Comparison of ENCODE assay signal across 11 cellular contexts in the genomic region with DNA sequence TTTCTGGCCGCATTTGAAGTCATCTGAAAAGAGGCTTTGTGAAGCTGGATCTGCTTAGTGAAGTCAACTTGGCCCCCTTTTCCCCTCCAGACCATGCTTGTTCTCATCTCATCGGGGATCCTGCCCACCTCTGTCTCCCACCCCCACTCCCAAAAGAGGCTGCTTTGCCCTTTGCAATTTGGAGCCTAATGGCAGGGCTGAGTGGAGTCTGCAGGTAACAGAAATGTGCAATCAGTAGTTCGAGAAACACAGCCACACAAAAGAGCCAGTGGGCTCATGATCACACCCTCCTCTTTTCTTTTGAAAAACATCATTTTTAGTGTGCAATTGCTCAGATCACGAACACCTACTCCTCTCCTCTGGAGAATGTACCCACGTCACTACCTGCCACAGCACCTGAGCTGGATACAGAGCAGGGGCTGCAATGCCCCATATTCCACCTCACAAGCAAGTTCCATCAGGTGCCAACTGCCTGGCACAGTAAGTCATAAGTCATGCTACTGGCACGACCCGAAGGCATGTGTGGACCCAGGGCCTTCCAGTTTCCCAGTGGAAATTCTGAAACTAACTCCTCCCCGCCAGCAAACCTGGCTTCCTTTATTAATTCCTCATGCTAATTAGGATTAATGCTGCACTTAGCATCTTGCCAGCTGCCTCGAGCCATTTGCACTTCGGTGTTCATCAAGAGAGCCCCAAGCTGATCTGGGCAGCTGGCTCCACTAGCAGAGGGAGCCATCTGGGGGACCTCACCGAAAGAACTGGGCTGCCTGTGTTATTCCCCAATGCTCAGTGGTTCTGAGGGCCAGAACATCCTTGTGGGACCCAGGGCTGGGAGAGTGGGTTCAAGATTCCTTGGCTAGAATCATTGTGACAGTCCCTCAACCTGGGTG. TPM values are rescaled to one million over a fixed set of nuclear protein-coding genes. Genes with fewer than 3 reads are reported as not detected.
DNase-seq lines count a peak whose midpoint lies in the region; ATAC-seq, FAIRE-seq and TF ChIP-seq lines count a peak whose summit lies in the region.
"Had no signal": no experiment of that assay in that cellular context is flagged by ENCODE, and none has a peak within 500 bp of the region (broad histone marks: within the 10 kb centered on the region; RNA-seq: fewer than 3 reads in every experiment).

No MANE protein-coding gene starts in this region.

- CTCF ChIA-PET in HepG2 (lab: Yijun Ruan, JAX; ENCODE audit: low intra/inter-chr PET ratio, low total read pairs), result no interaction called here

- H3K4me2 ChIP-seq in BLaER1 treated with 17β-estradiol and CSF1 and Interleukin-3, amounts not matched to agents 10 nM and 100 nM, result peak overlapping the region; percentile 91 to 100 (median 99); a peak in 21 of 22 replicates
- peak overlapping the region; percentile 99 for H3K4me2 ChIP-seq in GM23338
- H3K4me2 ChIP-seq in HepG2 (ENCODE audit: low read depth, low read length), result no peak overlapping the region

- no peaks in the 10 kb centered on the region for H3K36me3 ChIP-seq in BLaER1 treated with 17β-estradiol and CSF1 and Interleukin-3, amounts not matched to agents 10 nM and 100 nM
- no peaks in the 10 kb centered on the region for H3K36me3 ChIP-seq in GM23338 (ENCODE audit: insufficient read depth)
- H3K36me3 ChIP-seq in HepG2 (replicated peaks in 1 of 2; ENCODE audit: control insufficient read depth in 1 of 2, insufficient read depth in 2 of 2, low read length in 2 of 2), result no peaks in the 10 kb centered on the region
- H3K36me3 ChIP-seq in small intestine (ENCODE audit: control insufficient read depth in 2 of 2, insufficient read depth in 2 of 2, low read length in 2 of 2), result no peaks in the 10 kb centered on the region

- no peak overlapping the region for H3K27ac ChIP-seq in BLaER1 treated with 17β-estradiol and CSF1 and Interleukin-3, amounts not matched to agents 10 nM and 100 nM
- H3K27ac ChIP-seq in GM23338 (ENCODE audit: low read depth), result no peak overlapping the region
- no peak overlapping the region for H3K27ac ChIP-seq in HepG2 (ENCODE audit: extremely low read length, insufficient read depth, low read length)
- no peak overlapping the region for H3K27ac ChIP-seq in small intestine (ENCODE audit: low read depth in 1 of 2, low read length in 1 of 2)

- TF ChIP-seq CTCF in GM23338 (conservative IDR thresholded peaks at IDR 0.05; ENCODE audit: low read depth in 2 of 2), result no peak
- no peak for TF ChIP-seq CTCF in HepG2 (CRISPR knock-in tag; IDR thresholded peaks at IDR 0.05)

- H3K27me3 Mint-ChIP-seq in GM23338 (ENCODE audit: insufficient read depth, low read depth, poor library complexity), result peaks cover 47% of the 10 kb centered on the region
- peaks cover 67% of the 10 kb centered on the region for H3K27me3 Mint-ChIP-seq in activated T-helper 17 cell treated with anti-CD3 and anti-CD28 coated beads, Interleukin-2, amount 50 U/mL, for 72 hours
- H3K27me3 Mint-ChIP-seq in memory B cell, result peaks cover 34% of the 10 kb centered on the region

- 0 out of 2 replicates have a peak, but pooled peaks cover 4% of the 10 kb centered on the region for H3F3A ChIP-seq in GM23338 (replicated peaks; ENCODE audit: low read depth)

- peak overlapping the region; percentile 70 for H3K4me3 Mint-ChIP-seq in GM23338
- peak overlapping the region; percentile 49 for H3K4me3 Mint-ChIP-seq in activated T-helper 17 cell treated with anti-CD3 and anti-CD28 coated beads, Interleukin-2, amount 50 U/mL, for 72 hours
- peak overlapping the region; percentile 37 for H3K4me3 Mint-ChIP-seq in memory B cell

- intact Hi-C loops in HepG2 (cut with micrococcal nuclease; ENCODE audit: unreplicated experiment), result loop anchor here (5.0 kb wide), 1 partner anchor 1964 kb away; no protein-coding TSS in a partner anchor

- H3K4me1 Mint-ChIP-seq in GM23338 (peaks cover 29% of the 10 kb centered on the region), memory B cell (peaks cover 3% of the 10 kb centered on the region)
- no peaks in the 10 kb centered on the region for H3K4me1 Mint-ChIP-seq in activated T-helper 17 cell treated with anti-CD3 and anti-CD28 coated beads, Interleukin-2, amount 50 U/mL, for 72 hours

- ATAC-seq in GM23338 (no peak), memory B cell (ENCODE audit: low read depth) (no peak), HepG2 (no peak)
- no peak for ATAC-seq in activated T-helper 17 cell treated with anti-CD3 and anti-CD28 coated beads, Interleukin-2, amount 50 U/mL, for 72 hours (replicated peaks)

- H3K27ac Mint-ChIP-seq in GM23338 (no peak overlapping the region), memory B cell (no peak overlapping the region)
- no peak overlapping the region for H3K27ac Mint-ChIP-seq in activated T-helper 17 cell treated with anti-CD3 and anti-CD28 coated beads, Interleukin-2, amount 50 U/mL, for 72 hours

- POLR2A ChIA-PET in HepG2 (lab: Yijun Ruan, JAX), result no interaction called here

- DNase-seq in GM23338 (ENCODE audit: low spot score) (no peak), memory B cell (ENCODE audit: low spot score in 2 of 2) (no peak), epidermal melanocyte (ENCODE audit: insufficient read length, low spot score) (no peak), SKM-1 treated with dmso at 0.1 percent for 144 hours (lab: John Stamatoyannopoulos, UW; ENCODE audit: unreplicated experiment) (no peak), HepG2 (ENCODE audit: low spot score) (no peak), small intestine (no peak)
- DNase-seq: effector memory CD4-positive, alpha-beta T cell; stimulated activated naive CD4-positive, alpha-beta T cell had no signal

- TF ChIP-seq POLR2A in HepG2 (IDR thresholded peaks at IDR 0.05; ENCODE audit: insufficient read depth in 1 of 2, low read depth in 2 of 2, low read length in 2 of 2), result no peak

- H3K9me3 Mint-ChIP-seq in GM23338 (no peaks in the 10 kb centered on the region), memory B cell (peaks cover 2% of the 10 kb centered on the region)
- H3K9me3 Mint-ChIP-seq in activated T-helper 17 cell treated with anti-CD3 and anti-CD28 coated beads, Interleukin-2, amount 50 U/mL, for 72 hours, result no peaks in the 10 kb centered on the region

- no TSS peak for BruUV-seq in HepG2 (replicated peaks; lab: Mats Ljungman, UMichigan)

- no peaks in the 10 kb centered on the region for H3K79me2 ChIP-seq in GM23338 (replicated peaks; ENCODE audit: insufficient read depth)
- no peaks in the 10 kb centered on the region for H3K79me2 ChIP-seq in HepG2 (ENCODE audit: insufficient read depth, low read length)

- H3K36me3 Mint-ChIP-seq in GM23338 (ENCODE audit: low read depth), result no peaks in the 10 kb centered on the region
- H3K36me3 Mint-ChIP-seq in activated T-helper 17 cell treated with anti-CD3 and anti-CD28 coated beads, Interleukin-2, amount 50 U/mL, for 72 hours (ENCODE audit: low read depth), result no peaks in the 10 kb centered on the region
- peaks cover 2% of the 10 kb centered on the region for H3K36me3 Mint-ChIP-seq in memory B cell

- no peak for FAIRE-seq in HepG2 (lab: Jason Lieb, UNC)
- no peak for FAIRE-seq in small intestine (lab: Jason Lieb, UNC)
- FAIRE-seq: GM12878 had no signal

- TF ChIP-seq EP300 in HepG2 (IDR thresholded peaks at IDR 0.05; ENCODE audit: low read depth in 2 of 2, low read length in 2 of 2) (no peak), HepG2 (CRISPR knock-in tag; IDR thresholded peaks at IDR 0.05; ENCODE audit: borderline replicate concordance) (no peak)

- peaks cover 0 to 45% (median 15%) of the 10 kb centered on the region in 11 experiments; a peak in 15 of 22 replicates for H4K20me1 ChIP-seq in BLaER1 treated with 17β-estradiol and CSF1 and Interleukin-3, amounts not matched to agents 10 nM and 100 nM
- H4K20me1 ChIP-seq in GM23338 (replicated peaks; ENCODE audit: insufficient read depth) (no peaks in the 10 kb centered on the region; the same call in 1 of the 2 replicates), HepG2 (ENCODE audit: insufficient read depth, low read length) (no peaks in the 10 kb centered on the region)

- peak overlapping the region; percentile 86 for H2AFZ ChIP-seq in GM23338
- no peak overlapping the region for H2AFZ ChIP-seq in HepG2 (ENCODE audit: low read length)

- no peak for TF ChIP-seq RAD21 in HepG2 (CRISPR knock-in tag; IDR thresholded peaks at IDR 0.05)

- WGBS in HepG2 (ENCODE audit: low lambda C conversion rate), result 33% methylated on average over 10 of the region's 11 CpGs
- 44 to 71% (median 49%) methylated on average over 11 of the region's 11 CpGs for WGBS in small intestine, 3 donors

- H3K9ac ChIP-seq in BLaER1 treated with 17β-estradiol and CSF1 and Interleukin-3, amounts not matched to agents 10 nM and 100 nM, result no peak overlapping the region
- H3K9ac ChIP-seq in HepG2 (ENCODE audit: insufficient read depth, low read depth, low read length), result no peak overlapping the region

- no peaks in the 10 kb centered on the region for H3K9me2 ChIP-seq in GM23338 (ENCODE audit: insufficient read depth)

- peaks cover 51 to 64% (median 60%) of the 10 kb centered on the region in 11 experiments for H3K27me3 ChIP-seq in BLaER1 treated with 17β-estradiol and CSF1 and Interleukin-3, amounts not matched to agents 10 nM and 100 nM
- peaks cover 45% of the 10 kb centered on the region for H3K27me3 ChIP-seq in GM23338 (ENCODE audit: insufficient read depth)
- peaks cover 9 to 82% of the 10 kb centered on the region in 2 experiments; a peak in 4 of 5 replicates for H3K27me3 ChIP-seq in HepG2 (ENCODE audit: control insufficient read depth in 1 of 2, insufficient read depth in 2 of 2, low read length in 2 of 2)
- peaks cover 3 to 37% of the 10 kb centered on the region in 2 donors for H3K27me3 ChIP-seq in small intestine (ENCODE audit: control insufficient read depth in 2 of 2, insufficient read depth in 2 of 2, low read length in 2 of 2)

- in situ Hi-C loops in HepG2 (cut with HindIII; ENCODE audit: extremely low pct_ligation_motif_present, low pct_unique_long_range_greater_than_20kb), result no loop called here

- peaks cover 8 to 54% (median 27%) of the 10 kb centered on the region in 10 experiments for H3K4me1 ChIP-seq in BLaER1 treated with 17β-estradiol and CSF1 and Interleukin-3, amounts not matched to agents 10 nM and 100 nM
- peaks cover 17% of the 10 kb centered on the region; the same call in 1 of the 2 replicates for H3K4me1 ChIP-seq in GM23338 (ENCODE audit: insufficient read depth)
- peaks cover 8% of the 10 kb centered on the region; the same call in 1 of the 2 replicates for H3K4me1 ChIP-seq in HepG2 (ENCODE audit: insufficient read depth, low read length)
- no peaks in the 10 kb centered on the region for H3K4me1 ChIP-seq in small intestine (ENCODE audit: control insufficient read depth in 2 of 2, insufficient read depth in 1 of 2, low read depth in 1 of 2, low read length in 1 of 2)

- H3K9me3 ChIP-seq in BLaER1 treated with 17β-estradiol and CSF1 and Interleukin-3, amounts not matched to agents 10 nM and 100 nM (replicated peaks in 1 of 11), result no peaks in the 10 kb centered on the region
- no peaks in the 10 kb centered on the region for H3K9me3 ChIP-seq in HepG2 (ENCODE audit: low read length)
- H3K9me3 ChIP-seq in small intestine (ENCODE audit: control insufficient read depth, low read depth), result no peaks in the 10 kb centered on the region

- peak overlapping the region in 8 of 10 experiments; percentile 51 to 75 (median 66); a peak in 11 of 20 replicates for H3K4me3 ChIP-seq in BLaER1 treated with 17β-estradiol and CSF1 and Interleukin-3, amounts not matched to agents 10 nM and 100 nM
- H3K4me3 ChIP-seq in GM23338 (peak overlapping the region; percentile 84), HepG2 (replicated peaks in 1 of 3; ENCODE audit: insufficient read depth in 1 of 3, low read depth in 2 of 3, low read length in 3 of 3) (no peak overlapping the region), small intestine (ENCODE audit: low read depth in 1 of 2, low read length in 2 of 2) (no peak overlapping the region)
- H3K4me3 ChIP-seq: GM12878 had no signal

RNA-seq across cellular contexts. Expression of gene CACNG4, which starts 2.3 kb away (rescaled TPM):
- 4.0 and 4.1 TPM in 2 replicates for total RNA-seq in GM23338 (2014; rRNA removed; shearing (Covaris generic))
- 1.6 and 1.9 TPM in 2 replicates for polyA plus RNA-seq in GM23338 (2016; fragmentation: Nextera tagmentation; extraction: Ambion mirVana)
- total RNA-seq in activated T-helper 17 cell treated with anti-CD3 and anti-CD28 coated beads, Interleukin-2, amount 50 U/mL, for 72 hours, result not detected
- total RNA-seq in HepG2 (2016; rRNA removed; fragmentation: Illumina TruSeq; extraction: Trizol), result 0.09 and 0.11 TPM in 2 replicates
- 0.09 and 0.10 TPM in 2 replicates for total RNA-seq in HepG2 (2016; cell fraction: cytosol; rRNA removed; fragmentation: Illumina TruSeq; extraction: Trizol; ENCODE audit: low read depth)
- 0.09 TPM in 2 replicates for total RNA-seq in HepG2 (2016; cell fraction: insoluble cytoplasmic fraction; rRNA removed; fragmentation: Illumina TruSeq; extraction: Trizol)
- 0.17 and 0.19 TPM in 2 replicates for total RNA-seq in HepG2 (2016; cell fraction: membrane; rRNA removed; fragmentation: Illumina TruSeq; extraction: Trizol)
- total RNA-seq in HepG2 (2016; cell fraction: nucleus; rRNA removed; fragmentation: Illumina TruSeq; extraction: Trizol), result not detected in 2 replicates
- 0.09 and 0.17 TPM in 2 replicates for polyA plus RNA-seq in HepG2 (2011; rRNA removed)
- 0.14 and 0.19 TPM in 2 replicates for polyA plus RNA-seq in HepG2 (2011; cell fraction: cytosol; rRNA removed)
- polyA plus RNA-seq in HepG2 (2011; cell fraction: nucleus; rRNA removed), result 0.07 and 0.21 TPM in 2 replicates
- polyA plus RNA-seq in HepG2 (2012), result 0.08 and 0.12 TPM in 2 replicates
- polyA plus RNA-seq in HepG2 (2016; cell fraction: cytosol; fragmentation: Illumina TruSeq; extraction: Trizol; ENCODE audit: low read depth), result 0.12 and 0.14 TPM in 2 replicates
- 0.09 TPM in 1 of 2 replicates, not detected in the other for polyA plus RNA-seq in HepG2 (2016; cell fraction: insoluble cytoplasmic fraction; fragmentation: Illumina TruSeq; extraction: Trizol; ENCODE audit: low read depth)
- polyA plus RNA-seq in HepG2 (2016; cell fraction: membrane; fragmentation: Illumina TruSeq; extraction: Trizol; ENCODE audit: low read depth), result 0.17 and 0.26 TPM in 2 replicates
- not detected in 2 replicates for polyA plus RNA-seq in HepG2 (2016; cell fraction: nucleus; fragmentation: Illumina TruSeq; extraction: Trizol; ENCODE audit: insufficient read depth, low read depth)
- polyA minus RNA-seq in HepG2 (2011; rRNA and poly(A)+ RNA removed; ENCODE audit: low replicate concordance), result 0.22 TPM in 1 of 2 replicates, not detected in the other
- not detected in 2 replicates for polyA minus RNA-seq in HepG2 (2011; cell fraction: cytosol; rRNA and poly(A)+ RNA removed)
- not detected in 2 replicates for polyA minus RNA-seq in HepG2 (2011; cell fraction: nucleus; rRNA and poly(A)+ RNA removed)
- polyA plus RNA-seq in small intestine, result under 1 TPM in 2 of 3 donors, not detected in 1; 0.27 to 0.51 TPM

Comparison
In these comparisons a context has a peak if more than half of its experiments do, and no peak if none do; other contexts are left out.
1. H3K4me3 ChIP-seq: peak in BLaER1 treated with 17β-estradiol and CSF1 and Interleukin-3, amounts not matched to agents 10 nM and 100 nM (8 of 10) and GM23338 (single experiment); none in HepG2 (0 of 3) and small intestine (0 of 2).
2. Peak in every context shown above with its lines, with median percentiles within 50 percentile points of each other: H3K4me3 Mint-ChIP-seq.